In genomic region chr13:40536443-40537113, GRCh38 we compare ENCODE assay signal across 1 cellular context.
TF ChIP-seq lines count a peak whose summit lies in the region.

No MANE protein-coding gene starts in this region.

TF ChIP-seq in HepG2, 621 proteins besides CTCF, POLR2A, EP300 and RAD21 (continued from another document and continues in another):
- TF ChIP-seq ZNF556 (CRISPR knock-in tag; IDR thresholded peaks at IDR 0.05; ENCODE audit: borderline replicate concordance) (peak; percentile 58; the same call in 1 of the 2 replicates), NCOA1 (CRISPR knock-in tag; IDR thresholded peaks at IDR 0.05) (peak; percentile 46; the same call in 1 of the 2 replicates), ZNF530 (CRISPR knock-in tag; IDR thresholded peaks at IDR 0.05; ENCODE audit: low read depth) (no peak), RERE (CRISPR knock-in tag; IDR thresholded peaks at IDR 0.05; ENCODE audit: low read depth) (0 out of 2 replicates have a peak, but pooled peaks have one; percentile 21), ARNT2 (CRISPR knock-in tag; IDR thresholded peaks at IDR 0.05; ENCODE audit: low read depth) (no peak), ELF1 (CRISPR knock-in tag; IDR thresholded peaks at IDR 0.05) (0 out of 2 replicates have a peak, but pooled peaks have one; percentile 11), CREB1 (IDR thresholded peaks at IDR 0.05) (peak; percentile 19; the same call in 1 of the 2 replicates), CREB1 (CRISPR knock-in tag; IDR thresholded peaks at IDR 0.05) (no peak), ZNF891 (CRISPR knock-in tag; IDR thresholded peaks at IDR 0.05) (no peak), ZBTB49 (CRISPR knock-in tag; IDR thresholded peaks at IDR 0.05; ENCODE audit: borderline replicate concordance) (no peak), NR3C1 (CRISPR knock-in tag; IDR thresholded peaks at IDR 0.05) (no peak), NR2F6 (IDR thresholded peaks at IDR 0.05) (peak; percentile 95), NR2F6 (CRISPR knock-in tag; IDR thresholded peaks at IDR 0.05) (peak; percentile 95), DRAP1 (CRISPR knock-in tag; IDR thresholded peaks at IDR 0.05) (no peak), TFDP2 (CRISPR knock-in tag; IDR thresholded peaks at IDR 0.05) (no peak), ZNF558 (CRISPR knock-in tag; IDR thresholded peaks at IDR 0.05; ENCODE audit: borderline replicate concordance) (0 out of 2 replicates have a peak, but pooled peaks have one; percentile 53), ONECUT2 (CRISPR knock-in tag; IDR thresholded peaks at IDR 0.05) (no peak), ZNF451 (CRISPR knock-in tag; IDR thresholded peaks at IDR 0.05) (no peak), ZBTB38 (CRISPR knock-in tag; IDR thresholded peaks at IDR 0.05) (peak; percentile 69), ZNF781 (CRISPR knock-in tag; IDR thresholded peaks at IDR 0.05; ENCODE audit: borderline replicate concordance, not compliant biosample characterization) (no peak), ZNF460 (CRISPR knock-in tag; IDR thresholded peaks at IDR 0.05; ENCODE audit: borderline replicate concordance) (no peak), MAFF (IDR thresholded peaks at IDR 0.05; ENCODE audit: low read depth, low read length) (no peak), HOXA7 (CRISPR knock-in tag; IDR thresholded peaks at IDR 0.05) (no peak), PLRG1 (conservative IDR thresholded peaks at IDR 0.05) (no peak), ZNF432 (CRISPR knock-in tag; IDR thresholded peaks at IDR 0.05; ENCODE audit: borderline replicate concordance) (no peak), HOXA5 (CRISPR knock-in tag; IDR thresholded peaks at IDR 0.05) (0 out of 2 replicates have a peak, but pooled peaks have one; percentile 41), ZNF644 (CRISPR knock-in tag; IDR thresholded peaks at IDR 0.05; ENCODE audit: low read depth) (peak; percentile 66), LBX2 (CRISPR knock-in tag; IDR thresholded peaks at IDR 0.05; ENCODE audit: borderline replicate concordance) (no peak), MED8 (CRISPR knock-in tag; IDR thresholded peaks at IDR 0.05; ENCODE audit: insufficient replicate concordance) (peak; percentile 54), PHF21A (CRISPR knock-in tag; IDR thresholded peaks at IDR 0.05) (peak; percentile 85), RFX5 (IDR thresholded peaks at IDR 0.05; ENCODE audit: low read depth, low read length) (no peak), SKIL (CRISPR knock-in tag; IDR thresholded peaks at IDR 0.05; ENCODE audit: borderline replicate concordance) (0 out of 2 replicates have a peak, but pooled peaks have one; percentile 58), ZBTB7B (CRISPR knock-in tag; IDR thresholded peaks at IDR 0.05) (peak; percentile 70; the same call in 1 of the 2 replicates), TEAD3 (CRISPR knock-in tag; optimal IDR thresholded peaks at IDR 0.05; ENCODE audit: borderline replicate concordance) (peak; percentile 82), MTERF4 (CRISPR knock-in tag; IDR thresholded peaks at IDR 0.05) (peak; percentile 82), ZNF501 (CRISPR knock-in tag; IDR thresholded peaks at IDR 0.05) (peak; percentile 36), GPN1 (CRISPR knock-in tag; IDR thresholded peaks at IDR 0.05; ENCODE audit: borderline replicate concordance) (no peak), CSRNP1 (CRISPR knock-in tag; IDR thresholded peaks at IDR 0.05) (no peak), SP4 (CRISPR knock-in tag; IDR thresholded peaks at IDR 0.05) (peak; percentile 50; the same call in 1 of the 2 replicates), ZNF597 (CRISPR knock-in tag; IDR thresholded peaks at IDR 0.05) (no peak), CREM (IDR thresholded peaks at IDR 0.05) (peak; percentile 63; the same call in 1 of the 2 replicates), CREM (CRISPR knock-in tag; IDR thresholded peaks at IDR 0.05) (no peak), SP5 (CRISPR knock-in tag; IDR thresholded peaks at IDR 0.05; ENCODE audit: borderline replicate concordance, low read depth) (peak; percentile 62), ZNF660 (CRISPR knock-in tag; IDR thresholded peaks at IDR 0.05; ENCODE audit: borderline replicate concordance, low read depth) (no peak), ARNTL (CRISPR knock-in tag; IDR thresholded peaks at IDR 0.05) (peak; percentile 87), ZSCAN12 (CRISPR knock-in tag; IDR thresholded peaks at IDR 0.05) (no peak), ZNF549 (CRISPR knock-in tag; IDR thresholded peaks at IDR 0.05) (no peak), GATAD1 (CRISPR knock-in tag; IDR thresholded peaks at IDR 0.05) (peak; percentile 53), DBP (CRISPR knock-in tag; IDR thresholded peaks at IDR 0.05; ENCODE audit: not compliant biosample characterization) (no peak), ZGPAT (CRISPR knock-in tag; IDR thresholded peaks at IDR 0.05) (peak; percentile 27; the same call in 1 of the 2 replicates)
